In genomic region chr1:164685656-164686055, GRCh38 we compare ENCODE assay signal across 17 cellular contexts.
"Had no signal": no experiment of that assay in that cellular context is flagged by ENCODE, and none has a peak within 500 bp of the region (broad histone marks: within the 10 kb centered on the region; RNA-seq: fewer than 3 reads in every experiment).

No MANE protein-coding gene starts in this region.

- H3K4me1 ChIP-seq: lower lobe of right lung had no signal

- H3K4me3 ChIP-seq: esophagus muscularis mucosa, heart right ventricle, lower lobe of right lung had no signal

- H3K9me3 ChIP-seq: esophagus muscularis mucosa, heart right ventricle, lower lobe of right lung had no signal

- H3K27me3 ChIP-seq: esophagus muscularis mucosa, heart right ventricle had no signal

- H3K4me3 Mint-ChIP-seq: activated CD4-positive, alpha-beta T cell treated with anti-CD3 and anti-CD28 coated beads for 36 hours; activated CD8-positive, alpha-beta T cell treated with anti-CD3 and anti-CD28 coated beads for 36 hours; activated naive CD4-positive, alpha-beta T cell treated with anti-CD3 and anti-CD28 coated beads for 36 hours had no signal

- H3K9me3 Mint-ChIP-seq: activated CD8-positive, alpha-beta T cell treated with anti-CD3 and anti-CD28 coated beads for 36 hours; activated T-helper 2 cell treated with anti-CD3 and anti-CD28 coated beads, Interferon-gamma antibody, Interleukin-2, Interleukin-4, amounts not matched to agents 10 μg/mL and 5 μg/mL and 100 μg/mL, durations not matched to agents 14 hours and 24 hours and 36 hours had no signal

- H3K27me3 Mint-ChIP-seq: activated CD4-positive, alpha-beta T cell treated with anti-CD3 and anti-CD28 coated beads for 36 hours had no signal

- H3K36me3 ChIP-seq: lower lobe of right lung had no signal

- H3K27ac ChIP-seq: heart right ventricle, lower lobe of right lung had no signal

- H3K27ac Mint-ChIP-seq: activated CD4-positive, alpha-beta T cell treated with anti-CD3 and anti-CD28 coated beads for 36 hours; activated CD8-positive, alpha-beta T cell treated with anti-CD3 and anti-CD28 coated beads for 36 hours; activated naive CD4-positive, alpha-beta T cell treated with anti-CD3 and anti-CD28 coated beads for 36 hours; activated T-helper 2 cell treated with anti-CD3 and anti-CD28 coated beads, Interferon-gamma antibody, Interleukin-2, Interleukin-4, amounts not matched to agents 10 μg/mL and 5 μg/mL and 100 μg/mL, durations not matched to agents 14 hours and 24 hours and 36 hours had no signal

- DNase-seq: activated CD4-positive, alpha-beta T cell treated with anti-CD3 and anti-CD28 coated beads for 36 hours; activated CD8-positive, alpha-beta T cell treated with anti-CD3 and anti-CD28 coated beads for 36 hours; activated naive CD4-positive, alpha-beta T cell treated with anti-CD3 and anti-CD28 coated beads for 36 hours; activated T-cell treated with anti-CD3 and anti-CD28 coated beads, Interleukin-2, amount 50 U/mL, for 1 hour; aorta; effector CD8-positive, alpha-beta T cell; heart right ventricle; left cardiac atrium; lower lobe of right lung; stimulated activated CD4-positive, alpha-beta T cell treated with anti-CD3 and anti-CD28 coated beads, Interleukin-12 subunit alpha, Interleukin-12 subunit beta, amount 100 ng/mL, for 4 hours; stimulated activated CD4-positive, alpha-beta T cell treated with anti-CD3 and anti-CD28 coated beads, Interleukin-1b, Interleukin-23, amount 100 ng/mL, for 48 hours; stimulated activated CD8-positive, alpha-beta memory T cell treated with anti-CD3 and anti-CD28 coated beads, Interleukin-4, amount 100 ng/mL, for 48 hours; stimulated activated naive CD4-positive, alpha-beta T cell; SW 1271; T-helper 2 cell had no signal

- ATAC-seq: activated CD4-positive, alpha-beta T cell treated with anti-CD3 and anti-CD28 coated beads for 36 hours; activated CD8-positive, alpha-beta T cell treated with anti-CD3 and anti-CD28 coated beads for 36 hours; heart right ventricle; left cardiac atrium; lower lobe of right lung had no signal

- H3K4me1 Mint-ChIP-seq: activated CD4-positive, alpha-beta T cell treated with anti-CD3 and anti-CD28 coated beads for 36 hours had no signal
